Comparison of ENCODE assay signal across 10 cellular contexts in genomic region chr1:175725684-175726083, GRCh38. TPM values are rescaled to one million over a fixed set of nuclear protein-coding genes. Genes with fewer than 3 reads are reported as not detected.
DNase-seq lines count a peak whose midpoint lies in the region; ATAC-seq, FAIRE-seq and TF ChIP-seq lines count a peak whose summit lies in the region.
"Had no signal": no experiment of that assay in that cellular context is flagged by ENCODE, and none has a peak within 500 bp of the region (broad histone marks: within the 10 kb centered on the region; RNA-seq: fewer than 3 reads in every experiment).

No MANE protein-coding gene starts in this region.

- in situ Hi-C loops in KBM-7 (cut with MboI; ENCODE audit: low pct_unique_long_range_greater_than_20kb, low sequenced_read_pairs) = no loop called here

- ATAC-seq in gastroesophageal sphincter (no peak), HG03354 (IDR thresholded peaks at IDR 0.05; ENCODE audit: poor library complexity, severe bottlenecking, unreplicated experiment) (no peak)

- DNase-seq in Daoy (ENCODE audit: low read depth) (peak; percentile 8), KBM-7 (peak; percentile 47), adipocyte (ENCODE audit: low read depth) (peak; percentile 36), keratinocyte (ENCODE audit: low read depth, low spot score) (no peak), H4 (ENCODE audit: low spot score) (no peak), NCI-H526 treated with DMSO at 0.1 percent for 48 hours (lab: John Stamatoyannopoulos, UW) (no peak)

- H3K9ac ChIP-seq in adipocyte (ENCODE audit: low read length) (no peak overlapping the region), keratinocyte (ENCODE audit: control insufficient read depth, extremely low read depth, insufficient read depth, low read length) (no peak overlapping the region)
- H3K9ac ChIP-seq: parathyroid adenoma had no signal

- dilution Hi-C loops in keratinocyte (cut with MboI; ENCODE audit: extremely low pct_ligation_motif_present, low sequenced_read_pairs) = no loop called here

- TF ChIP-seq POLR2A in gastroesophageal sphincter (IDR thresholded peaks at IDR 0.05) = no peak

- 31 to 34% methylated on average over 4 of the region's 4 CpGs for WGBS in gastroesophageal sphincter (ENCODE audit: low coverage in 1 of 2), 2 donors

- H3K4me3 ChIP-seq in adipocyte (ENCODE audit: low read length) (no peak overlapping the region), keratinocyte (ENCODE audit: control insufficient read depth in 2 of 3, extremely low read depth in 1 of 3, insufficient read depth in 2 of 3, low read depth in 1 of 3, low read length in 3 of 3) (no peak overlapping the region), gastroesophageal sphincter (no peak overlapping the region)

- no peak overlapping the region for H2AFZ ChIP-seq in keratinocyte (ENCODE audit: control insufficient read depth, low read length)
- H2AFZ ChIP-seq: parathyroid adenoma had no signal

- H3K27me3 ChIP-seq in adipocyte (replicated peaks; ENCODE audit: control insufficient read depth, insufficient read depth, low read length) (no peaks in the 10 kb centered on the region), keratinocyte (ENCODE audit: control insufficient read depth, extremely low read depth, insufficient read depth, low read length) (no peaks in the 10 kb centered on the region), gastroesophageal sphincter (peaks cover 27% of the 10 kb centered on the region)

- no peaks in the 10 kb centered on the region for H3K36me3 ChIP-seq in adipocyte (ENCODE audit: control insufficient read depth, insufficient read depth, low read length, severe bottlenecking)
- no peaks in the 10 kb centered on the region for H3K36me3 ChIP-seq in keratinocyte (ENCODE audit: control insufficient read depth in 2 of 2, extremely low read depth in 1 of 2, insufficient read depth in 2 of 2, low read length in 2 of 2)
- no peaks in the 10 kb centered on the region for H3K36me3 ChIP-seq in gastroesophageal sphincter

- H3K9me3 ChIP-seq in adipocyte (ENCODE audit: control insufficient read depth, low read length) = no peaks in the 10 kb centered on the region
- no peaks in the 10 kb centered on the region for H3K9me3 ChIP-seq in keratinocyte (ENCODE audit: control insufficient read depth, low read depth, low read length)
- no peaks in the 10 kb centered on the region for H3K9me3 ChIP-seq in gastroesophageal sphincter

- no peak overlapping the region for H3K4me2 ChIP-seq in keratinocyte (ENCODE audit: control insufficient read depth, extremely low read depth, insufficient read depth, low read depth, low read length)

- peak; percentile 53 for FAIRE-seq in keratinocyte (lab: Jason Lieb, UNC)

- TF ChIP-seq CTCF in keratinocyte (optimal IDR thresholded peaks at IDR 0.05 in 1 of 3, IDR thresholded peaks at IDR 0.05 in 1 of 3, conservative IDR thresholded peaks at IDR 0.05 in 1 of 3; ENCODE audit: extremely low read depth in 1 of 3, insufficient read depth in 2 of 3, low read length in 3 of 3) (no peak), gastroesophageal sphincter (IDR thresholded peaks at IDR 0.05) (no peak)

- no peak overlapping the region for H3K27ac ChIP-seq in keratinocyte (ENCODE audit: control insufficient read depth, insufficient read depth, low read length)
- H3K27ac ChIP-seq in gastroesophageal sphincter = no peak overlapping the region
- H3K27ac ChIP-seq: HL-60, parathyroid adenoma had no signal

- H3K4me1 ChIP-seq in adipocyte (ENCODE audit: control insufficient read depth, insufficient read depth, low read length) (no peaks in the 10 kb centered on the region), keratinocyte (ENCODE audit: control insufficient read depth, extremely low read depth, insufficient read depth, low read length) (no peaks in the 10 kb centered on the region), gastroesophageal sphincter (no peaks in the 10 kb centered on the region)
- H3K4me1 ChIP-seq: parathyroid adenoma had no signal

- no peaks in the 10 kb centered on the region for H3K9me1 ChIP-seq in keratinocyte (ENCODE audit: control insufficient read depth, extremely low read depth, insufficient read depth, low read length)

- no peaks in the 10 kb centered on the region for H3K79me2 ChIP-seq in keratinocyte (ENCODE audit: control insufficient read depth, insufficient read depth, low read length)
- H3K79me2 ChIP-seq: parathyroid adenoma had no signal

- no peak for TF ChIP-seq EP300 in gastroesophageal sphincter (IDR thresholded peaks at IDR 0.05)

- no peaks in the 10 kb centered on the region for H4K20me1 ChIP-seq in keratinocyte (ENCODE audit: control insufficient read depth, extremely low read depth, insufficient read depth, low read length)

RNA-seq across cellular contexts. Expression of gene TNR, which starts 17.7 kb away (rescaled TPM):
- not detected in 2 replicates for total RNA-seq in Daoy (2014; rRNA removed; shearing (Covaris generic))
- not detected in 3 replicates for polyA plus RNA-seq in keratinocyte
- polyA plus RNA-seq in keratinocyte (2011; ENCODE audit: low read depth) = not detected
- polyA plus RNA-seq in keratinocyte (2011; cell fraction: cytosol; rRNA removed) = not detected in 2 replicates
- not detected in 2 replicates for polyA plus RNA-seq in keratinocyte (2011; cell fraction: nucleus; rRNA removed)
- not detected in 2 replicates for polyA plus RNA-seq in keratinocyte (2012; ENCODE audit: low replicate concordance)
- polyA minus RNA-seq in keratinocyte = not detected in 3 replicates
- not detected for polyA minus RNA-seq in keratinocyte (2011; cell fraction: cytosol; rRNA and poly(A)+ RNA removed)
- not detected in 2 replicates for polyA minus RNA-seq in keratinocyte (2011; cell fraction: nucleus; rRNA and poly(A)+ RNA removed)
- total RNA-seq in gastroesophageal sphincter = under 1 TPM in 3 of 4 donors, not detected in 1; under 0.01 to 0.17 (median 0.08) TPM
- total RNA-seq in H4 (2014; rRNA removed; shearing (Covaris generic)) = not detected in 2 replicates

Comparison
In these comparisons a context has a peak if more than half of its experiments do, and no peak if none do; other contexts are left out.
1. DNase-seq: peak in Daoy (single experiment), KBM-7 (single experiment) and adipocyte (single experiment); none in keratinocyte (single experiment), H4 (single experiment) and NCI-H526 treated with DMSO at 0.1 percent for 48 hours (single experiment).